Comparison of ENCODE assay signal across 1 cellular context in genomic region chr3:15330031-15330596, GRCh38.
TF ChIP-seq lines count a peak whose summit lies in the region.

No MANE protein-coding gene starts in this region.

TF ChIP-seq in HepG2, 621 proteins besides CTCF, POLR2A, EP300 and RAD21 (continued from another document):
- TF ChIP-seq THAP8 (CRISPR knock-in tag; IDR thresholded peaks at IDR 0.05; ENCODE audit: borderline replicate concordance), result no peak
- no peak for TF ChIP-seq ZNF543 (CRISPR knock-in tag; IDR thresholded peaks at IDR 0.05)
- TF ChIP-seq NFE2L1 (CRISPR knock-in tag; IDR thresholded peaks at IDR 0.05; ENCODE audit: borderline replicate concordance), result no peak
- no peak for TF ChIP-seq ZBTB46 (CRISPR knock-in tag; IDR thresholded peaks at IDR 0.05; ENCODE audit: borderline replicate concordance)
- no peak for TF ChIP-seq ZNF280D (CRISPR knock-in tag; IDR thresholded peaks at IDR 0.05)
- no peak for TF ChIP-seq SP2 (CRISPR knock-in tag; IDR thresholded peaks at IDR 0.05)
- no peak for TF ChIP-seq SOX5 (CRISPR knock-in tag; IDR thresholded peaks at IDR 0.05; ENCODE audit: borderline replicate concordance)
